In genomic region chr3:72487078-72487765, GRCh38 we compare ENCODE assay signal across 9 cellular contexts. TPM values are rescaled to one million over a fixed set of nuclear protein-coding genes. Genes with fewer than 3 reads are reported as not detected.
DNase-seq lines count a peak whose midpoint lies in the region; TF ChIP-seq lines count a peak whose summit lies in the region.
"Had no signal": no experiment of that assay in that cellular context is flagged by ENCODE, and none has a peak within 500 bp of the region (broad histone marks: within the 10 kb centered on the region; RNA-seq: fewer than 3 reads in every experiment).

No MANE protein-coding gene starts in this region.

- TF ChIP-seq CTCF in right atrium auricular region (IDR thresholded peaks at IDR 0.05), result no peak

- DNase-seq in activated naive CD4-positive, alpha-beta T cell treated with Interleukin-2 at 50 U/mL for 16 hours, result peak; percentile 41
- no peak for DNase-seq in activated naive CD4-positive, alpha-beta T cell treated with anti-CD3 and anti-CD28 coated beads, Interleukin-2, amount 50 U/mL, for 16 hours
- peak; percentile 65 to 73 for DNase-seq in activated CD4-positive, alpha-beta T cell treated with anti-CD3 and anti-CD28 coated beads, Interleukin-2, amount 50 U/mL, for 48 hours
- DNase-seq in right atrium auricular region (ENCODE audit: low spot score) (peak; percentile 79), pons (ENCODE audit: low spot score) (no peak), NCI-H774 (lab: John Stamatoyannopoulos, UW) (no peak)
- DNase-seq in stimulated activated CD4-positive, alpha-beta T cell treated with anti-CD3 and anti-CD28 coated beads, Interleukin-2, amount 100 ng/mL, for 24 hours, result peak; percentile 40 to 69
- no peak for DNase-seq in NK-92 treated with Interleukin-12 subunit alpha and Interleukin-12 subunit beta, amount 100 ng/mL, for 24 hours (lab: John Stamatoyannopoulos, UW)
- DNase-seq: activated naive CD8-positive, alpha-beta T cell treated with anti-CD3 and anti-CD28 coated beads, Interleukin-2, amount 10 ng/mL, durations not matched to agents 7 days and 5 days had no signal

- H3K27me3 ChIP-seq in right atrium auricular region, result no peaks in the 10 kb centered on the region

- H3K9me3 ChIP-seq in right atrium auricular region, result no peaks in the 10 kb centered on the region

- peaks cover 0 to 31% of the 10 kb centered on the region in 2 donors for H3K4me1 ChIP-seq in right atrium auricular region

- H3K36me3 ChIP-seq in right atrium auricular region, result no peaks in the 10 kb centered on the region

- no peak overlapping the region for H3K4me3 ChIP-seq in right atrium auricular region

- H3K27ac ChIP-seq in right atrium auricular region, result peak overlapping the region; percentile 20 to 47

RNA-seq across cellular contexts. Expression of gene RYBP, which starts 40.8 kb away (rescaled TPM):
- 1 to 10 TPM; 7.9 to 9.3 TPM for total RNA-seq in right atrium auricular region

Comparison
In these comparisons a context has a peak if more than half of its experiments do, and no peak if none do; other contexts are left out.
1. DNase-seq: peak in activated naive CD4-positive, alpha-beta T cell treated with Interleukin-2 at 50 U/mL for 16 hours (single experiment), activated CD4-positive, alpha-beta T cell treated with anti-CD3 and anti-CD28 coated beads, Interleukin-2, amount 50 U/mL, for 48 hours (2 of 2), right atrium auricular region (single experiment) and stimulated activated CD4-positive, alpha-beta T cell treated with anti-CD3 and anti-CD28 coated beads, Interleukin-2, amount 100 ng/mL, for 24 hours (2 of 2); none in activated naive CD4-positive, alpha-beta T cell treated with anti-CD3 and anti-CD28 coated beads, Interleukin-2, amount 50 U/mL, for 16 hours (single experiment), pons (single experiment), NK-92 treated with Interleukin-12 subunit alpha and Interleukin-12 subunit beta, amount 100 ng/mL, for 24 hours (single experiment) and NCI-H774 (single experiment).